In the genomic region with DNA sequence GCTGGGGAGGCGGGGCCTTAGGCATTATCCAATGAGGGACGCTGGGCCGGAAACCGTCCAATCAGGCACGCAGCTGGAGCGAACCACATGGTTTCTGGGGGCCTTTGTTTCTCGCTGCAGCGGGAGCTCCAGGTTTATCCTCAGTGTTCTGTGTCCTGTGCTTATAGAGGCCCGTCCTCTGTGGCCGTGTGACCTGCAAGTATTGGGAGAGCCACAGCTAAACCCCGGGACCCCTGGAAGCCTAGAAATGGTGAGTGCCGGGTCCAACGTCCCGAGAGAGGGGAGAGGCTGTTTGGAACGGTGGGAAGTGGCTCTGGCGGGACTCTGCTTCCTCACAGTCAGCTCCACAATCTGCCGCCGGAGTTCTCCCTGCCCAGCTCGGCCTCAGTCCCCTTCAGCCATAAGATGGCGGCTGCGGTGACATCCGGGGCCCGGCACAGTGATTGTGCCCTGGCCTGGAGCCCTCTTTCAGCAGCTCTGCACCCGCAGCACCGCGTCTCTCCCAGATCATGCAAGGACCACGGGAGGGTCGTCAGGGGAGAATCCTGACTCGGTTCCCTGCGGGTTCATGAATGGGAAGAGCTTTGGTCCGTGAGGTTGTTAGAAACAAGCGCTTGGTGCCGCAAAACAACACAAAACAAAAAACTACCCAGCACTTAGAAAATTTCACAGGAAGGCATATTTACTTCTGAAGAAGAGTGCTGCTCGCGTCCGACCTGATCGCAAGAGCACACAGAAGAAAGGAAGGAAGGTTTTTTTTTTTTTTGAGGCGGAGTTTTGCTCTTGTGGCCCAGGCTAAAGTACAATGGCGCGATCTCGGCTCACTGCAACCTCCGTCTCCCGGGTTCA, we compare ENCODE assay signal across 8 cellular contexts. TPM values are rescaled to one million over a fixed set of nuclear protein-coding genes. Genes with fewer than 3 reads are reported as not detected.
DNase-seq lines count a peak whose midpoint lies in the region; ATAC-seq, FAIRE-seq and TF ChIP-seq lines count a peak whose summit lies in the region.

A gene (plus strand): TSS at position 133 of the 849 bp plus-strand sequence. CDS start 115 bp downstream, at position 248.

- H3K4me1 ChIP-seq in cardiac muscle cell (ENCODE audit: low read depth): peaks cover 10% of the 10 kb centered on the region
- H3K4me1 ChIP-seq in pancreas: peaks cover 6 to 15% (median 7%) of the 10 kb centered on the region in 3 donors
- peaks cover 0 to 40% (median 17%) of the 10 kb centered on the region in 4 donors for H3K4me1 ChIP-seq in tibial artery

- H3K4me3 ChIP-seq in cardiac muscle cell: peak within 1 kb of the TSS; percentile 82
- peak within 1 kb of the TSS; percentile 49 to 80 (median 62) for H3K4me3 ChIP-seq in pancreas
- peak within 1 kb of the TSS; percentile 70 to 88 for H3K4me3 ChIP-seq in tibial artery

- ATAC-seq in HG02623 (IDR thresholded peaks at IDR 0.05; ENCODE audit: unreplicated experiment) (peak; percentile 95), pancreas (peak; percentile 97 to 99 (median 98))

- no peaks in the 10 kb centered on the region for H3K36me3 ChIP-seq in cardiac muscle cell
- no peaks in the 10 kb centered on the region for H3K36me3 ChIP-seq in pancreas
- no peaks in the 10 kb centered on the region for H3K36me3 ChIP-seq in tibial artery

- H3K27ac ChIP-seq in cardiac muscle cell: peak within 1 kb of the TSS; percentile 98
- H3K27ac ChIP-seq in pancreas: peak within 1 kb of the TSS; percentile 85 to 96 (median 92)
- H3K27ac ChIP-seq in tibial artery: peak within 1 kb of the TSS; percentile 92 to 94

- H3K9me3 ChIP-seq in cardiac muscle cell (ENCODE audit: low read depth): no peaks in the 10 kb centered on the region
- H3K9me3 ChIP-seq in pancreas: no peaks in the 10 kb centered on the region
- no peaks in the 10 kb centered on the region for H3K9me3 ChIP-seq in tibial artery

- H3K27me3 ChIP-seq in cardiac muscle cell (no peaks in the 10 kb centered on the region), pancreas (no peaks in the 10 kb centered on the region), tibial artery (no peaks in the 10 kb centered on the region)

- DNase-seq in GM10248 (ENCODE audit: extremely low spot score): peak; percentile 92
- DNase-seq in NCI-H128 (lab: John Stamatoyannopoulos, UW; ENCODE audit: unreplicated experiment): peak; percentile 93
- DNase-seq in SW 1271 (lab: John Stamatoyannopoulos, UW): peak; percentile 37 to 71
- peak; percentile 96 for DNase-seq in activated naive CD8-positive, alpha-beta T cell treated with anti-CD3 and anti-CD28 coated beads, Interleukin-2, amount 50 U/mL, for 16 hours (ENCODE audit: low read depth, low spot score)
- peak; percentile 96 to 98 for DNase-seq in cardiac muscle cell (ENCODE audit: low read depth in 1 of 2, low spot score in 1 of 2)
- DNase-seq in pancreas: peak; percentile 94 to 98 (median 96)
- peak; percentile 99 for DNase-seq in tibial artery

- POLR2A ChIA-PET in GM10248 (lab: Yijun Ruan, JAX): interaction anchor here (0.5 to 1.4 kb wide), 13 partner anchors 11 to 1442 kb away, joined by 3 to 9 read pairs (median 3); a partner anchor contains a TSS

- WGBS in pancreas, 2 donors: 0% methylated on average over 43 of the region's 43 CpGs

- no peak for TF ChIP-seq CTCF in GM10248 (IDR thresholded peaks at IDR 0.05; ENCODE audit: control extremely low read depth, extremely low read depth, low read depth, missing control alignments)
- TF ChIP-seq CTCF in cardiac muscle cell (IDR thresholded peaks at IDR 0.05; ENCODE audit: low read depth, low read length): no peak
- TF ChIP-seq CTCF in pancreas (IDR thresholded peaks at IDR 0.05): no peak
- no peak for TF ChIP-seq CTCF in tibial artery (IDR thresholded peaks at IDR 0.05)

- FAIRE-seq in pancreas (lab: Jason Lieb, UNC): peak; percentile 83

- intact Hi-C loops in pancreas (cut with DNase I): no loop called here
- intact Hi-C loops in tibial artery (cut with DNase I; ENCODE audit: low total_unique reads): loop anchor here (5.0 kb wide), 2 partner anchors 36 to 44 kb away; a partner anchor contains a TSS

- CTCF ChIA-PET in GM10248 (lab: Yijun Ruan, JAX): interaction anchor here (1.4 kb wide), 1 partner anchor 12 kb away, joined by 3 read pairs; no protein-coding TSS in a partner anchor

RNA-seq across cellular contexts. Expression of the gene that starts here (rescaled TPM):
- 16.9 and 19.2 TPM in 2 replicates for total RNA-seq in cardiac muscle cell
- 24.8 and 26.7 TPM in 2 replicates for polyA plus RNA-seq in cardiac muscle cell
- total RNA-seq in pancreas: 10 to 100 TPM in 1 of 6 donors, 1 to 10 TPM in 5; 4.1 to 12.7 (median 5.9) TPM
- polyA plus RNA-seq in pancreas: 1 to 10 TPM; 2.3 to 3.9 TPM

Comparison
In these comparisons a context has a peak if more than half of its experiments do, and no peak if none do; other contexts are left out.
1. Peak in every context shown above with its lines: DNase-seq, ATAC-seq, H3K4me3 ChIP-seq and H3K27ac ChIP-seq.